ENCODE assay signal across 18 cellular contexts in the genomic region with DNA sequence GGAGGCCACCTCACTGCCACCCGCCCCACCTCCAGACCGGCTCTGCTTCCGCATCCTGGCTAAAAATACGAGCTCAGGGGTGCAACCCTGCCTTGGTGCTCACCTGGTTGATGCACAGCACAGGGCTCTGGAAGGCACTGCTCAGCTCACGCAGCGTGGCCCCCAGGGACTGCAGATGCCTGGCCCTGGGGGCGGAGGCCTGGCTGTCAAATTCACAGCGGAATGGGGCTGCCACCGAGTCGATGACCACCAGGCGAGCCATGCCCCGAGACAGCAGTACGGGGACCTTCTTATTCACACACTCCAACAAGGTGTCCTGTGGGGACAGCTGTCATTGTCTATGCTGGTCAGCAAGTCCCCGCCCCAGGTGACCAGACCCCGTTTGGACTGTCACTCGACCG. TPM values are rescaled to one million over a fixed set of nuclear protein-coding genes. Genes with fewer than 3 reads are reported as not detected.
A peak's percentile ranks its signal among the peaks of the same experiment; 100 is the strongest.
DNase-seq lines count a peak whose midpoint lies in the region; ATAC-seq and TF ChIP-seq lines count a peak whose summit lies in the region.
"Had no signal": no experiment of that assay in that cellular context is flagged by ENCODE, and none has a peak within 500 bp of the region (broad histone marks: within the 10 kb centered on the region; RNA-seq: fewer than 3 reads in every experiment).

No MANE protein-coding gene starts in this region.

- H3K4me1 Mint-ChIP-seq in activated T-cell treated with anti-CD3 and anti-CD28 coated beads, Interleukin-2, amount 50 U/mL, for 24 hours (ENCODE audit: low read depth): peaks cover 7% of the 10 kb centered on the region
- peaks cover 50 to 82% of the 10 kb centered on the region in 2 donors for H3K4me1 Mint-ChIP-seq in stimulated activated naive B cell treated with anti-CD40 and anti-IgM and Interleukin-4, amounts not matched to agents 10 μg/mL and 1 μg/mL and 100 μg/mL, for 72 hours

- H3K4me3 Mint-ChIP-seq in activated T-cell treated with anti-CD3 and anti-CD28 coated beads, Interleukin-2, amount 50 U/mL, for 24 hours: no peak overlapping the region
- H3K4me3 Mint-ChIP-seq in stimulated activated naive B cell treated with anti-CD40 and anti-IgM and Interleukin-4, amounts not matched to agents 10 μg/mL and 1 μg/mL and 100 μg/mL, for 72 hours: no peak overlapping the region
- H3K4me3 Mint-ChIP-seq: CD8-positive, alpha-beta memory T cell; WTC11 had no signal

- TF ChIP-seq CTCF in VCaP (conservative IDR thresholded peaks at IDR 0.05) (no peak), gastroesophageal sphincter (IDR thresholded peaks at IDR 0.05) (no peak), body of pancreas (IDR thresholded peaks at IDR 0.05) (no peak)

- 82 to 91% methylated on average over 3 to 4 of the region's 17 CpGs for WGBS in gastroesophageal sphincter (ENCODE audit: low coverage in 1 of 2), 2 donors
- 91% methylated on average over 10 to 16 of the region's 17 CpGs for WGBS in body of pancreas, 2 donors

- peaks cover 0 to 80% of the 10 kb centered on the region in 2 donors for H3K36me3 ChIP-seq in gastroesophageal sphincter
- peaks cover 1 to 3% of the 10 kb centered on the region in 2 donors for H3K36me3 ChIP-seq in body of pancreas (replicated peaks in 1 of 2; ENCODE audit: insufficient read depth in 1 of 2, low read depth in 2 of 2)

- no peak for ATAC-seq in gastroesophageal sphincter
- ATAC-seq in stimulated activated naive B cell treated with anti-CD40 and anti-IgM and Interleukin-4, amounts not matched to agents 10 μg/mL and 1 μg/mL and 100 μg/mL, for 72 hours (replicated peaks): no peak
- ATAC-seq in body of pancreas: no peak
- no peak for ATAC-seq in GM21367 (IDR thresholded peaks at IDR 0.05; ENCODE audit: unreplicated experiment)

- H3K4me3 ChIP-seq in gastroesophageal sphincter (no peak overlapping the region), body of pancreas (no peak overlapping the region)
- H3K4me3 ChIP-seq: upper lobe of right lung had no signal

- no peak for DNase-seq in activated T-cell treated with anti-CD3 and anti-CD28 coated beads, Interleukin-2, amount 50 U/mL, for 24 hours
- DNase-seq in activated T-cell treated with anti-CD3 and anti-CD28 coated beads, Interleukin-2, amount 50 U/mL, for 1 hour: no peak
- DNase-seq in stimulated activated naive B cell treated with anti-CD40 and anti-IgM and Interleukin-4, amounts not matched to agents 10 μg/mL and 1 μg/mL and 100 μg/mL, for 72 hours: no peak
- DNase-seq in body of pancreas: no peak
- no peak for DNase-seq in NCI-H446 (lab: John Stamatoyannopoulos, UW)
- DNase-seq: activated gamma-delta T cell; CD8-positive, alpha-beta memory T cell; dermis blood vessel endothelial cell; EL; hippocampal formation; IMR-90; NCI-H82; SW 1271 had no signal

- intact Hi-C loops in body of pancreas (cut with DNase I): no loop called here

- H3K27ac ChIP-seq in VCaP (peak overlapping the region; percentile 85), gastroesophageal sphincter (peak overlapping the region in 3 of 4 donors; percentile 31 to 77 (median 66)), body of pancreas (no peak overlapping the region)

- H3K27me3 Mint-ChIP-seq in activated T-cell treated with anti-CD3 and anti-CD28 coated beads, Interleukin-2, amount 50 U/mL, for 24 hours: no peaks in the 10 kb centered on the region
- no peaks in the 10 kb centered on the region for H3K27me3 Mint-ChIP-seq in stimulated activated naive B cell treated with anti-CD40 and anti-IgM and Interleukin-4, amounts not matched to agents 10 μg/mL and 1 μg/mL and 100 μg/mL, for 72 hours
- H3K27me3 Mint-ChIP-seq: CD8-positive, alpha-beta memory T cell had no signal

- H3K9me3 ChIP-seq in gastroesophageal sphincter: no peaks in the 10 kb centered on the region
- H3K9me3 ChIP-seq in body of pancreas: no peaks in the 10 kb centered on the region
- H3K9me3 ChIP-seq: upper lobe of right lung had no signal

- H3K27me3 ChIP-seq in gastroesophageal sphincter: no peaks in the 10 kb centered on the region
- no peaks in the 10 kb centered on the region for H3K27me3 ChIP-seq in body of pancreas
- H3K27me3 ChIP-seq: upper lobe of right lung had no signal

- TF ChIP-seq EP300 in gastroesophageal sphincter (IDR thresholded peaks at IDR 0.05): no peak

- peaks cover 91% of the 10 kb centered on the region for H3K36me3 Mint-ChIP-seq in activated T-cell treated with anti-CD3 and anti-CD28 coated beads, Interleukin-2, amount 50 U/mL, for 24 hours (ENCODE audit: low read depth)
- peaks cover 40 to 43% of the 10 kb centered on the region in 2 donors for H3K36me3 Mint-ChIP-seq in stimulated activated naive B cell treated with anti-CD40 and anti-IgM and Interleukin-4, amounts not matched to agents 10 μg/mL and 1 μg/mL and 100 μg/mL, for 72 hours

- no peaks in the 10 kb centered on the region for H3K9me3 Mint-ChIP-seq in activated T-cell treated with anti-CD3 and anti-CD28 coated beads, Interleukin-2, amount 50 U/mL, for 24 hours
- no peaks in the 10 kb centered on the region for H3K9me3 Mint-ChIP-seq in stimulated activated naive B cell treated with anti-CD40 and anti-IgM and Interleukin-4, amounts not matched to agents 10 μg/mL and 1 μg/mL and 100 μg/mL, for 72 hours
- H3K9me3 Mint-ChIP-seq: CD8-positive, alpha-beta memory T cell; WTC11 had no signal

- peak overlapping the region; percentile 77 for H3K27ac Mint-ChIP-seq in activated T-cell treated with anti-CD3 and anti-CD28 coated beads, Interleukin-2, amount 50 U/mL, for 24 hours
- peak overlapping the region; percentile 73 for H3K27ac Mint-ChIP-seq in stimulated activated naive B cell treated with anti-CD40 and anti-IgM and Interleukin-4, amounts not matched to agents 10 μg/mL and 1 μg/mL and 100 μg/mL, for 72 hours
- H3K27ac Mint-ChIP-seq: WTC11 had no signal

- TF ChIP-seq POLR2A in gastroesophageal sphincter (IDR thresholded peaks at IDR 0.05) (no peak), body of pancreas (IDR thresholded peaks at IDR 0.05) (no peak)

- H3K4me1 ChIP-seq in gastroesophageal sphincter (peaks cover 3 to 90% (median 37%) of the 10 kb centered on the region in 3 donors), body of pancreas (peaks cover 21% of the 10 kb centered on the region)

RNA-seq across cellular contexts. Expression of gene XRCC3, which starts 16.0 kb away (rescaled TPM):
- total RNA-seq in gastroesophageal sphincter (1 to 10 TPM; 1.2 to 7.8 (median 3.6) TPM), body of pancreas (1 to 10 TPM; 3.9 to 5.6 TPM)

RNA-seq across cellular contexts. Expression of gene ZFYVE21, which starts 16.3 kb away (rescaled TPM):
- total RNA-seq in gastroesophageal sphincter (100 to 1,000 TPM; 128 to 268 (median 205) TPM), body of pancreas (10 to 100 TPM; 32.9 to 82.4 TPM)

Comparison
In these comparisons a context has a peak if more than half of its experiments do, and no peak if none do; other contexts are left out.
1. H3K27ac ChIP-seq: peak in VCaP (single experiment) and gastroesophageal sphincter (3 of 4); none in body of pancreas (0 of 4).